Comparison of ENCODE assay signal across 8 cellular contexts in the genomic region with DNA sequence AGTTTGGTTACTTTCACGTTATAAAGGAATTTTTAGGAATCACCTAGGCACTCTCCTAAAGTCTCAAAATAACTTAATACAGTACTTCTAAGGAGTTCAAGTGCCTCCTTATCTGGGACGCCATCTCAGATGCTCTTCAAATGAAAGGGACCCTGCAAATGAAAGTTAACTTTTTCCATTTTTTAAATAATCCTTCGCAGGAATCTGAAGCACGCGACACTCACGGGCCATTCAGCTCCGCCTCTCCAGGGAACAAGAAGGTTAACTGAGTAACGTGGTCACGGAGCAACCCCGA. TPM values are rescaled to one million over a fixed set of nuclear protein-coding genes. Genes with fewer than 3 reads are reported as not detected.
DNase-seq lines count a peak whose midpoint lies in the region; ATAC-seq and TF ChIP-seq lines count a peak whose summit lies in the region.

No MANE protein-coding gene starts in this region.

- H3F3A ChIP-seq in neural progenitor cell (ENCODE audit: low read depth) = peaks cover 31% of the 10 kb centered on the region

- no peaks in the 10 kb centered on the region for H3K9me3 ChIP-seq in CD8-positive, alpha-beta memory T cell (ENCODE audit: low read length)
- H3K9me3 ChIP-seq in KOPT-K1 (ENCODE audit: insufficient read depth, low read length, poor library complexity, severe bottlenecking) (no peaks in the 10 kb centered on the region), neural progenitor cell (ENCODE audit: low read depth) (no peaks in the 10 kb centered on the region)

- peak overlapping the region; percentile 55 for H3K9ac ChIP-seq in neural progenitor cell

- peaks cover 75% of the 10 kb centered on the region for H3K79me2 ChIP-seq in neural progenitor cell (ENCODE audit: low read depth)

- H3K4me3 Mint-ChIP-seq in CD8-positive, alpha-beta memory T cell = peak overlapping the region; percentile 97 to 99 (median 98)
- H3K4me3 Mint-ChIP-seq in neural progenitor cell = peak overlapping the region; percentile 99

- peaks cover 55% of the 10 kb centered on the region for H3K4me1 ChIP-seq in CD8-positive, alpha-beta memory T cell (ENCODE audit: insufficient read depth, low read length)
- peaks cover 35% of the 10 kb centered on the region for H3K4me1 ChIP-seq in neural progenitor cell

- peak overlapping the region; percentile 99 for H3K27ac ChIP-seq in CD8-positive, alpha-beta memory T cell (ENCODE audit: low read depth, low read length)
- H3K27ac ChIP-seq in KOPT-K1 (ENCODE audit: low read depth, low read length, poor library complexity, severe bottlenecking) = peak overlapping the region; percentile 82
- H3K27ac ChIP-seq in dorsolateral prefrontal cortex = peak overlapping the region; percentile 41 to 96 (median 91)
- peak overlapping the region; percentile 95 for H3K27ac ChIP-seq in neural progenitor cell

- DNase-seq in CD8-positive, alpha-beta memory T cell = no peak
- DNase-seq in dorsolateral prefrontal cortex = no peak
- DNase-seq in neural progenitor cell (ENCODE audit: low spot score) = no peak
- DNase-seq in HCEC 1CT = no peak
- DNase-seq in NCI-H748 (lab: John Stamatoyannopoulos, UW; ENCODE audit: unreplicated experiment) = no peak
- no peak for DNase-seq in EL

- peak overlapping the region; percentile 97 for H3K4me3 ChIP-seq in CD8-positive, alpha-beta memory T cell (ENCODE audit: low read length)
- H3K4me3 ChIP-seq in dorsolateral prefrontal cortex (peak overlapping the region; percentile 60 to 100 (median 93)), neural progenitor cell (peak overlapping the region; percentile 85)

- peaks cover 35% of the 10 kb centered on the region for H4K20me1 ChIP-seq in neural progenitor cell (ENCODE audit: low read depth)

- intact Hi-C loops in dorsolateral prefrontal cortex (cut with DNase I) = loop anchor here in 1 of 2 donors (5.0 kb wide), 2 partner anchors 102 to 157 kb away; no protein-coding TSS in a partner anchor

- H3K36me3 ChIP-seq in CD8-positive, alpha-beta memory T cell (ENCODE audit: insufficient read depth, low read length) = no peaks in the 10 kb centered on the region
- H3K36me3 ChIP-seq in KOPT-K1 (ENCODE audit: insufficient read depth, low read length) = peaks cover 11% of the 10 kb centered on the region
- H3K36me3 ChIP-seq in neural progenitor cell = no peaks in the 10 kb centered on the region

- H2AFZ ChIP-seq in neural progenitor cell (replicated peaks) = peak overlapping the region; percentile 78

- peak overlapping the region; percentile 97 to 100 (median 100) for H3K27ac Mint-ChIP-seq in CD8-positive, alpha-beta memory T cell
- H3K27ac Mint-ChIP-seq in neural progenitor cell = peak overlapping the region; percentile 97

- peaks cover 50 to 60% (median 52%) of the 10 kb centered on the region in 3 donors for H3K4me1 Mint-ChIP-seq in CD8-positive, alpha-beta memory T cell
- peaks cover 27% of the 10 kb centered on the region for H3K4me1 Mint-ChIP-seq in neural progenitor cell

- TF ChIP-seq CTCF in dorsolateral prefrontal cortex (IDR thresholded peaks at IDR 0.05 in 54 of 56, conservative IDR thresholded peaks at IDR 0.05 in 2 of 56; ENCODE audit: low read depth in 1 of 56, partially characterized antibody in 56 of 56) (no peak), neural progenitor cell (IDR thresholded peaks at IDR 0.05) (no peak)

- H3K4me2 ChIP-seq in neural progenitor cell = peak overlapping the region; percentile 92

- peaks cover 0 to 21% (median 2%) of the 10 kb centered on the region in 3 donors for H3K36me3 Mint-ChIP-seq in CD8-positive, alpha-beta memory T cell
- H3K36me3 Mint-ChIP-seq in neural progenitor cell = peaks cover 1% of the 10 kb centered on the region

- CTCF ChIA-PET in CD8-positive, alpha-beta memory T cell (lab: Charles Lee) = interaction anchor here (1.3 to 1.9 kb wide), 3 partner anchors 10 to 18 kb away, joined by 4 to 5 read pairs (median 4); no protein-coding TSS in a partner anchor

- no peaks in the 10 kb centered on the region for H3K27me3 ChIP-seq in CD8-positive, alpha-beta memory T cell (ENCODE audit: insufficient read depth, low read length, poor library complexity, severe bottlenecking)
- H3K27me3 ChIP-seq in dorsolateral prefrontal cortex (no peaks in the 10 kb centered on the region), neural progenitor cell (no peaks in the 10 kb centered on the region)

- H3K27me3 Mint-ChIP-seq in CD8-positive, alpha-beta memory T cell = peaks cover 0 to 5% of the 10 kb centered on the region in 2 donors
- H3K27me3 Mint-ChIP-seq in neural progenitor cell (ENCODE audit: insufficient read depth, low read depth) = peaks cover 6% of the 10 kb centered on the region

- no peaks in the 10 kb centered on the region for H3K9me3 Mint-ChIP-seq in CD8-positive, alpha-beta memory T cell
- H3K9me3 Mint-ChIP-seq in neural progenitor cell = no peaks in the 10 kb centered on the region

- POLR2A ChIA-PET in CD8-positive, alpha-beta memory T cell (lab: Charles Lee) = interaction anchor here (0.8 to 2.5 kb wide), 3 partner anchors 15 to 104 kb away, joined by 3 to 28 read pairs (median 5); a partner anchor contains a TSS

- no peak for ATAC-seq in GM19328 (IDR thresholded peaks at IDR 0.05; ENCODE audit: unreplicated experiment)

RNA-seq across cellular contexts. Expression of a gene that starts 0.5 kb away (rescaled TPM):
- 100 to 1,000 TPM; 101 to 104 TPM for total RNA-seq in CD8-positive, alpha-beta memory T cell
- 66.9 TPM for polyA plus RNA-seq in CD8-positive, alpha-beta memory T cell
- total RNA-seq in dorsolateral prefrontal cortex (10 to 100 TPM; 41.9 to 87.7 (median 64.8) TPM), neural progenitor cell (ENCODE audit: low replicate concordance) (61.5 and 88.6 TPM in 2 replicates)
